8 cellular contexts compared by ENCODE assay signal in genomic region chr17:81308784-81309139, GRCh38. TPM values are rescaled to one million over a fixed set of nuclear protein-coding genes. Genes with fewer than 3 reads are reported as not detected.
DNase-seq lines count a peak whose midpoint lies in the region; ATAC-seq, FAIRE-seq and TF ChIP-seq lines count a peak whose summit lies in the region.
"Not testable (repeated sequence)": the region's sequence is repeated elsewhere in the genome, so short reads cannot be mapped to it uniquely, and the experiment has no call there.

No MANE protein-coding gene starts in this region.

- H3K36me3 Mint-ChIP-seq in GM23338 (ENCODE audit: low read depth); nephron (ENCODE audit: low read depth): not testable (repeated sequence)

- H3K27ac ChIP-seq in GM23338 (ENCODE audit: low read depth): not testable (repeated sequence)
- H3K27ac ChIP-seq in Panc1 (ENCODE audit: low read length) (peak overlapping the region; percentile 87), left lung (peak overlapping the region; percentile 80 to 87), skeletal muscle tissue (ENCODE audit: low read depth, low read length) (peak overlapping the region; percentile 83), vagina (peak overlapping the region; percentile 33)

- H3K27me3 ChIP-seq in GM23338 (ENCODE audit: insufficient read depth); Panc1 (ENCODE audit: control insufficient read depth, insufficient read depth, low read length); bronchial epithelial cell (ENCODE audit: control insufficient read depth, insufficient read depth, low read length); left lung; skeletal muscle tissue (ENCODE audit: control insufficient read depth in 3 of 3, insufficient read depth in 3 of 3, low read length in 3 of 3); vagina: not testable (repeated sequence)

- POLR2A ChIA-PET in Panc1 (lab: Charles Lee): interaction anchor here (0.6 kb wide), 1 partner anchor 147 kb away, joined by 11 read pairs; no protein-coding TSS in a partner anchor

- H3K9me2 ChIP-seq in GM23338 (ENCODE audit: insufficient read depth): not testable (repeated sequence)

- CTCF ChIA-PET in Panc1 (lab: Charles Lee): interaction anchor here (1.2 kb wide), 1 partner anchor 13 kb away, joined by 3 read pairs; no protein-coding TSS in a partner anchor

- not testable (repeated sequence) for H3K36me3 ChIP-seq in GM23338 (ENCODE audit: insufficient read depth); Panc1 (ENCODE audit: control insufficient read depth, insufficient read depth, low read length); bronchial epithelial cell (ENCODE audit: control insufficient read depth, insufficient read depth, low read length); left lung; skeletal muscle tissue (ENCODE audit: control insufficient read depth in 3 of 3, insufficient read depth in 3 of 3, low read length in 3 of 3); vagina

- peak overlapping the region; percentile 71; the same call in 1 of the 2 replicates for H3K4me2 ChIP-seq in GM23338

- not testable (repeated sequence) for TF ChIP-seq POLR2A in vagina (IDR thresholded peaks at IDR 0.05)

- not testable (repeated sequence) for BruUV-seq in Panc1 (replicated peaks; lab: Mats Ljungman, UMichigan)

- not testable (repeated sequence) for H3K4me3 Mint-ChIP-seq in GM23338, nephron

- not testable (repeated sequence) for H3K27ac Mint-ChIP-seq in GM23338
- H3K27ac Mint-ChIP-seq in nephron: peak overlapping the region in 2 of 3 experiments; percentile 78 to 95

- not testable (repeated sequence) for H3K9me3 ChIP-seq in Panc1 (ENCODE audit: control insufficient read depth, insufficient read depth, low read depth, low read length); left lung; skeletal muscle tissue (ENCODE audit: control insufficient read depth in 3 of 3, low read length in 3 of 3); vagina

- not testable (repeated sequence) for FAIRE-seq in bronchial epithelial cell (lab: Jason Lieb, UNC)

- H3K79me2 ChIP-seq in GM23338 (replicated peaks; ENCODE audit: insufficient read depth): not testable (repeated sequence)

- H2AFZ ChIP-seq in GM23338: peak overlapping the region; percentile 87

- not testable (repeated sequence) for ATAC-seq in GM23338, Panc1
- ATAC-seq in left lung: peak; percentile 32

- H3K4me3 ChIP-seq in GM23338: not testable (repeated sequence)
- H3K4me3 ChIP-seq in Panc1 (ENCODE audit: low read depth in 2 of 2, low read length in 2 of 2) (peak overlapping the region; percentile 30 to 54), bronchial epithelial cell (ENCODE audit: low read depth, low read length) (peak overlapping the region; percentile 11), fibroblast of villous mesenchyme (ENCODE audit: low read depth, low read length) (peak overlapping the region; percentile 23), left lung (peak overlapping the region; percentile 33 to 41), skeletal muscle tissue (ENCODE audit: low read length in 3 of 3) (peak overlapping the region; percentile 51 to 75 (median 67)), vagina (peak overlapping the region; percentile 12 to 33)

- in situ Hi-C loops in Panc1 (cut with HindIII; ENCODE audit: low pct_unique_long_range_greater_than_20kb, low sequenced_read_pairs): not testable (repeated sequence)

- H3K9ac ChIP-seq in skeletal muscle tissue (ENCODE audit: low read depth in 1 of 3, low read length in 3 of 3): peak overlapping the region; percentile 74 to 87 (median 81)

- not testable (repeated sequence) for DNase-seq in GM23338 (ENCODE audit: low spot score); Panc1 (ENCODE audit: low read depth, low spot score); bronchial epithelial cell (ENCODE audit: low read depth); fibroblast of villous mesenchyme (ENCODE audit: low read depth); left lung; vagina (ENCODE audit: extremely low spot score in 2 of 2)

- H3K4me1 ChIP-seq in GM23338 (ENCODE audit: insufficient read depth) (peaks cover 13% of the 10 kb centered on the region; the same call in 1 of the 2 replicates), Panc1 (ENCODE audit: control insufficient read depth, insufficient read depth, low read length) (peaks cover 12% of the 10 kb centered on the region), left lung (peaks cover 17 to 33% of the 10 kb centered on the region in 2 donors), skeletal muscle tissue (ENCODE audit: control insufficient read depth in 3 of 3, insufficient read depth in 3 of 3, low read length in 3 of 3) (peaks cover 17 to 27% (median 19%) of the 10 kb centered on the region in 3 donors), vagina (peaks cover 21% of the 10 kb centered on the region)

- H3K4me1 Mint-ChIP-seq in GM23338 (peaks cover 10% of the 10 kb centered on the region), nephron (peaks cover 32% of the 10 kb centered on the region)

- H3F3A ChIP-seq in GM23338 (replicated peaks; ENCODE audit: low read depth): not testable (repeated sequence)

- intact Hi-C loops in Panc1 (cut with micrococcal nuclease; ENCODE audit: unreplicated experiment); left lung (cut with DNase I); vagina (cut with DNase I): not testable (repeated sequence)

- H3K9me3 Mint-ChIP-seq in GM23338, nephron: not testable (repeated sequence)

- not testable (repeated sequence) for H4K20me1 ChIP-seq in GM23338 (replicated peaks; ENCODE audit: insufficient read depth)

- not testable (repeated sequence) for H3K27me3 Mint-ChIP-seq in GM23338 (ENCODE audit: insufficient read depth, low read depth, poor library complexity); nephron (ENCODE audit: low read depth)

- TF ChIP-seq CTCF in GM23338 (conservative IDR thresholded peaks at IDR 0.05; ENCODE audit: low read depth in 2 of 2); Panc1 (IDR thresholded peaks at IDR 0.05); bronchial epithelial cell (IDR thresholded peaks at IDR 0.05; ENCODE audit: insufficient read depth, low read length, severe bottlenecking); fibroblast of villous mesenchyme (IDR thresholded peaks at IDR 0.05; ENCODE audit: insufficient read depth, low read depth, low read length); left lung (IDR thresholded peaks at IDR 0.05); nephron (IDR thresholded peaks at IDR 0.05; ENCODE audit: unreplicated experiment in 3 of 3); vagina (IDR thresholded peaks at IDR 0.05): not testable (repeated sequence)

RNA-seq across cellular contexts. Expression of gene SLC38A10, which starts 13.7 kb away (rescaled TPM):
- 51.7 and 55.8 TPM in 2 replicates for total RNA-seq in GM23338 (2014; rRNA removed; shearing (Covaris generic))
- polyA plus RNA-seq in GM23338 (2016; fragmentation: Nextera tagmentation; extraction: Ambion mirVana): 17.1 and 18.3 TPM in 2 replicates
- total RNA-seq in Panc1 (2021; ENCODE audit: unreplicated experiment) (188 TPM), bronchial epithelial cell (35.5 and 49.2 TPM in 2 replicates), fibroblast of villous mesenchyme (51.4 and 57.3 TPM in 2 replicates), left lung (100 to 1,000 TPM in 1 of 2 donors, 10 to 100 TPM in 1; 79.9 to 109 TPM), skeletal muscle tissue (26.1 TPM), vagina (67.5 TPM)
- polyA plus RNA-seq in Panc1 (2012; ENCODE audit: insufficient read length): 144 TPM
